ENCODE assay signal across 9 cellular contexts in the genomic region with DNA sequence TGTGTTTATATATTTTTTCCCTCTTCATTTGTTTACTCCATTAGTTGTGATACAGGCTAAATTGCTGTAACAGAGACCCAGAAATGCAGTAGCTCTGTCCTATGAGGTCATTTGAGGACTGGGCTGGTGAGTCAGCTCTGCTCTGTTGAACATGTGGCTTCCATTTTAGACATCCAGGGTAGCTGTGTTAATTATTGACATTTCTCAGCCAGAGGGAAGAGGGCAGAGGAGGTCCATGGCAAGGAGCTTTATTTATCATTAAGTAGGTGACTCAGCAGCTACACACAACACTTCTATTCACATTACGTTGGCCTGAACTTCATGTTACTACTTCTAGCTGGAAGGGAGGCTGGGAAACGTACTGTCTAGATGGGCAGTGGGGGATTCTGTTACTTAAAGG.
DNase-seq lines count a peak whose midpoint lies in the region; ATAC-seq and TF ChIP-seq lines count a peak whose summit lies in the region.
"Had no signal": no experiment of that assay in that cellular context is flagged by ENCODE, and none has a peak within 500 bp of the region (broad histone marks: within the 10 kb centered on the region; RNA-seq: fewer than 3 reads in every experiment).

No MANE protein-coding gene starts in this region.

- no TSS peak for BruUV-seq in OCI-LY7 (replicated peaks; lab: Mats Ljungman, UMichigan)

- ATAC-seq in HG03060 (IDR thresholded peaks at IDR 0.05; ENCODE audit: low read depth, unreplicated experiment) = peak; percentile 81
- ATAC-seq in lung (ENCODE audit: insufficient read depth, low FRiP score) = peak; percentile 82
- no peak for ATAC-seq in stimulated activated effector memory CD8-positive, alpha-beta T cell treated with anti-CD3 and anti-CD28 coated beads, Interleukin-12 subunit alpha, Interleukin-12 subunit beta, amount 100 ng/mL, for 72 hours

- no peaks in the 10 kb centered on the region for H3K79me2 ChIP-seq in OCI-LY7 (ENCODE audit: insufficient read depth, low read depth, low read length)

- H3K4me1 ChIP-seq in SJCRH30 = no peaks in the 10 kb centered on the region
- H3K4me1 ChIP-seq in lung (ENCODE audit: control insufficient read depth in 2 of 2, insufficient read depth in 2 of 2, low read length in 2 of 2) = no peaks in the 10 kb centered on the region
- no peaks in the 10 kb centered on the region for H3K4me1 ChIP-seq in OCI-LY7 (ENCODE audit: insufficient read depth, low read length, poor library complexity, severe bottlenecking)

- H3K27ac Mint-ChIP-seq in stimulated activated effector memory CD8-positive, alpha-beta T cell treated with anti-CD3 and anti-CD28 coated beads, Interleukin-12 subunit alpha, Interleukin-12 subunit beta, amount 100 ng/mL, for 72 hours = no peak overlapping the region
- H3K27ac Mint-ChIP-seq: stimulated activated naive CD8-positive, alpha-beta T cell treated with anti-CD3 and anti-CD28 coated beads, Interleukin-15, Interleukin-2, amounts not matched to agents 100 ng/mL and 50 ng/mL, for 24 hours had no signal

- H3K4me3 ChIP-seq in SJCRH30 (no peak overlapping the region), lung (no peak overlapping the region), OCI-LY7 (ENCODE audit: low read depth, low read length, poor library complexity, severe bottlenecking) (no peak overlapping the region)

- no peak for TF ChIP-seq CTCF in lung (IDR thresholded peaks at IDR 0.05; ENCODE audit: control extremely low read depth, extremely low read depth)
- no peak for TF ChIP-seq CTCF in OCI-LY7 (conservative IDR thresholded peaks at IDR 0.05; ENCODE audit: low read length)

- H4K20me1 ChIP-seq in OCI-LY7 (ENCODE audit: insufficient read depth, low read length) = no peaks in the 10 kb centered on the region

- no peak overlapping the region for H3K4me3 Mint-ChIP-seq in stimulated activated effector memory CD8-positive, alpha-beta T cell treated with anti-CD3 and anti-CD28 coated beads, Interleukin-12 subunit alpha, Interleukin-12 subunit beta, amount 100 ng/mL, for 72 hours
- H3K4me3 Mint-ChIP-seq: stimulated activated naive CD8-positive, alpha-beta T cell treated with anti-CD3 and anti-CD28 coated beads, Interleukin-15, Interleukin-2, amounts not matched to agents 100 ng/mL and 50 ng/mL, for 24 hours had no signal

- H3K27me3 ChIP-seq in SJCRH30 (peaks cover 3% of the 10 kb centered on the region; the same call in 1 of the 2 replicates), lung (ENCODE audit: control insufficient read depth, insufficient read depth) (no peaks in the 10 kb centered on the region)

- CTCF ChIA-PET in OCI-LY7 (lab: Charles Lee; ENCODE audit: unreplicated experiment) = no interaction called here

- POLR2A ChIA-PET in OCI-LY7 (lab: Charles Lee) = interaction anchor here (0.7 to 1.1 kb wide), 2 partner anchors 25 to 295 kb away, joined by 3 read pairs; no protein-coding TSS in a partner anchor

- H3K27ac ChIP-seq in SJCRH30 (no peak overlapping the region), lung (ENCODE audit: low read depth in 1 of 2, low read length in 1 of 2) (no peak overlapping the region), OCI-LY7 (ENCODE audit: low read depth, low read length, poor library complexity, severe bottlenecking) (no peak overlapping the region)

- H2AFZ ChIP-seq in OCI-LY7 (ENCODE audit: low read length) = no peak overlapping the region

- intact Hi-C loops in OCI-LY7 (cut with micrococcal nuclease; ENCODE audit: unreplicated experiment) = no loop called here

- no peaks in the 10 kb centered on the region for H3K9me2 ChIP-seq in OCI-LY7 (ENCODE audit: insufficient read depth, low read length)

- 47 to 67% methylated on average over 2 of the region's 2 CpGs for WGBS in lung, 2 donors

- no peaks in the 10 kb centered on the region for H3K9me3 Mint-ChIP-seq in stimulated activated effector memory CD8-positive, alpha-beta T cell treated with anti-CD3 and anti-CD28 coated beads, Interleukin-12 subunit alpha, Interleukin-12 subunit beta, amount 100 ng/mL, for 72 hours
- H3K9me3 Mint-ChIP-seq: stimulated activated naive CD8-positive, alpha-beta T cell treated with anti-CD3 and anti-CD28 coated beads, Interleukin-15, Interleukin-2, amounts not matched to agents 100 ng/mL and 50 ng/mL, for 24 hours had no signal

- H3K4me2 ChIP-seq in OCI-LY7 (ENCODE audit: low read length) = no peak overlapping the region

- no peaks in the 10 kb centered on the region for H3K4me1 Mint-ChIP-seq in stimulated activated effector memory CD8-positive, alpha-beta T cell treated with anti-CD3 and anti-CD28 coated beads, Interleukin-12 subunit alpha, Interleukin-12 subunit beta, amount 100 ng/mL, for 72 hours

- H3K36me3 ChIP-seq in SJCRH30 (no peaks in the 10 kb centered on the region), lung (ENCODE audit: control insufficient read depth in 2 of 2, insufficient read depth in 2 of 2, low read length in 2 of 2) (no peaks in the 10 kb centered on the region), OCI-LY7 (ENCODE audit: insufficient read depth, low read length) (no peaks in the 10 kb centered on the region)

- no peaks in the 10 kb centered on the region for H3K36me3 Mint-ChIP-seq in stimulated activated effector memory CD8-positive, alpha-beta T cell treated with anti-CD3 and anti-CD28 coated beads, Interleukin-12 subunit alpha, Interleukin-12 subunit beta, amount 100 ng/mL, for 72 hours

- no peaks in the 10 kb centered on the region; the same call in 1 of the 2 replicates for H3K9me3 ChIP-seq in SJCRH30 (replicated peaks)
- peaks cover 0 to 3% of the 10 kb centered on the region in 2 donors for H3K9me3 ChIP-seq in lung (ENCODE audit: control insufficient read depth in 2 of 2, insufficient read depth in 1 of 2, low read length in 1 of 2)
- no peaks in the 10 kb centered on the region for H3K9me3 ChIP-seq in OCI-LY7 (ENCODE audit: low read length)

- peak; percentile 81 for DNase-seq in GM03348 (ENCODE audit: low spot score)
- peak; percentile 23 to 51 for DNase-seq in SJCRH30
- DNase-seq in lung (ENCODE audit: low spot score) = peak; percentile 55
- DNase-seq in activated CD4-positive, alpha-beta T cell treated with anti-CD3 and anti-CD28 coated beads for 4 hours = no peak
- no peak for DNase-seq in stimulated activated effector memory CD8-positive, alpha-beta T cell treated with anti-CD3 and anti-CD28 coated beads, Interleukin-12 subunit alpha, Interleukin-12 subunit beta, amount 100 ng/mL, for 72 hours (ENCODE audit: low spot score in 2 of 2)
- no peak for DNase-seq in iPS-NIHi11 (ENCODE audit: low spot score)
- no peak for DNase-seq in OCI-LY7 (ENCODE audit: low spot score)

Comparison
In these comparisons a context has a peak if more than half of its experiments do, and no peak if none do; other contexts are left out.
1. DNase-seq: peak in GM03348 (single experiment), SJCRH30 (2 of 2) and lung (single experiment); none in activated CD4-positive, alpha-beta T cell treated with anti-CD3 and anti-CD28 coated beads for 4 hours (0 of 2), stimulated activated effector memory CD8-positive, alpha-beta T cell treated with anti-CD3 and anti-CD28 coated beads, Interleukin-12 subunit alpha, Interleukin-12 subunit beta, amount 100 ng/mL, for 72 hours (0 of 2), iPS-NIHi11 (single experiment) and OCI-LY7 (single experiment).